4 cellular contexts compared by ENCODE assay signal in genomic region chr16:22111629-22112028, GRCh38. TPM values are rescaled to one million over a fixed set of nuclear protein-coding genes. Genes with fewer than 3 reads are reported as not detected.
"Had no signal": no experiment of that assay in that cellular context is flagged by ENCODE, and none has a peak within 500 bp of the region (broad histone marks: within the 10 kb centered on the region; RNA-seq: fewer than 3 reads in every experiment).

No MANE protein-coding gene starts in this region.

RNA-seq across cellular contexts. Expression of gene VWA3A, which starts 19.3 kb away (rescaled TPM):
- total RNA-seq: LHCN-M2, M059J, MCF 10A, NCI-H460 had no signal

RNA-seq across cellular contexts. Expression of gene SDR42E2, which starts 50.7 kb away (rescaled TPM):
- total RNA-seq: LHCN-M2, M059J, MCF 10A, NCI-H460 had no signal
